13 cellular contexts compared by ENCODE assay signal in genomic region chr12:71642264-71642663, GRCh38. TPM values are rescaled to one million over a fixed set of nuclear protein-coding genes. Genes with fewer than 3 reads are reported as not detected.
DNase-seq lines count a peak whose midpoint lies in the region; ATAC-seq and TF ChIP-seq lines count a peak whose summit lies in the region.
"Had no signal": no experiment of that assay in that cellular context is flagged by ENCODE, and none has a peak within 500 bp of the region (broad histone marks: within the 10 kb centered on the region; RNA-seq: fewer than 3 reads in every experiment).

No MANE protein-coding gene starts in this region.

- H3K9me3 Mint-ChIP-seq in activated T-cell treated with anti-CD3 and anti-CD28 coated beads, Interleukin-2, amount 50 U/mL, for 72 hours = no peaks in the 10 kb centered on the region
- no peaks in the 10 kb centered on the region for H3K9me3 Mint-ChIP-seq in activated T-helper 1 cell treated with anti-CD3 and anti-CD28 coated beads, Interleukin-12 subunit alpha, Interleukin-12 subunit beta, Interleukin-2, Interleukin-4 antibody, amounts not matched to agents 30 ng/mL and 10 ng/mL and 1 ng/mL, durations not matched to agents 14 hours and 24 hours and 36 hours
- no peaks in the 10 kb centered on the region for H3K9me3 Mint-ChIP-seq in type B pancreatic cell

- intact Hi-C loops in activated T-helper 1 cell treated with anti-CD3 and anti-CD28 coated beads, Interleukin-12 subunit alpha, Interleukin-12 subunit beta, Interleukin-2, Interleukin-4 antibody, amounts not matched to agents 30 ng/mL and 10 ng/mL and 1 ng/mL, durations not matched to agents 14 hours and 24 hours and 36 hours (cut with micrococcal nuclease) = no loop called here

- TF ChIP-seq CTCF in type B pancreatic cell (conservative IDR thresholded peaks at IDR 0.05) = no peak

- no peaks in the 10 kb centered on the region for H3K27me3 Mint-ChIP-seq in activated T-cell treated with anti-CD3 and anti-CD28 coated beads, Interleukin-2, amount 50 U/mL, for 72 hours (ENCODE audit: low read depth)
- no peaks in the 10 kb centered on the region for H3K27me3 Mint-ChIP-seq in activated T-helper 1 cell treated with anti-CD3 and anti-CD28 coated beads, Interleukin-12 subunit alpha, Interleukin-12 subunit beta, Interleukin-2, Interleukin-4 antibody, amounts not matched to agents 30 ng/mL and 10 ng/mL and 1 ng/mL, durations not matched to agents 14 hours and 24 hours and 36 hours (ENCODE audit: insufficient read depth)
- no peaks in the 10 kb centered on the region for H3K27me3 Mint-ChIP-seq in type B pancreatic cell

- H3K4me3 Mint-ChIP-seq in activated T-cell treated with anti-CD3 and anti-CD28 coated beads, Interleukin-2, amount 50 U/mL, for 72 hours = peak overlapping the region in 1 of 2 donors; percentile 36
- H3K4me3 Mint-ChIP-seq in activated T-helper 1 cell treated with anti-CD3 and anti-CD28 coated beads, Interleukin-12 subunit alpha, Interleukin-12 subunit beta, Interleukin-2, Interleukin-4 antibody, amounts not matched to agents 30 ng/mL and 10 ng/mL and 1 ng/mL, durations not matched to agents 14 hours and 24 hours and 36 hours = no peak overlapping the region
- H3K4me3 Mint-ChIP-seq in type B pancreatic cell = peak overlapping the region; percentile 61

- DNase-seq in activated T-cell treated with anti-CD3 and anti-CD28 coated beads, Interleukin-2, amount 50 U/mL, for 72 hours = no peak
- DNase-seq in activated T-cell treated with anti-CD3 and anti-CD28 coated beads, Interleukin-2, amount 50 U/mL, for 1 hour = no peak
- no peak for DNase-seq in activated T-helper 1 cell treated with anti-CD3 and anti-CD28 coated beads, Interleukin-12 subunit alpha, Interleukin-12 subunit beta, Interleukin-2, Interleukin-4 antibody, amounts not matched to agents 30 ng/mL and 10 ng/mL and 1 ng/mL, durations not matched to agents 14 hours and 24 hours and 36 hours (ENCODE audit: low spot score)
- no peak for DNase-seq in type B pancreatic cell (ENCODE audit: extremely low spot score, unreplicated experiment)
- no peak for DNase-seq in DMS153 treated with DMSO at 0.1 percent for 48 hours (lab: John Stamatoyannopoulos, UW; ENCODE audit: unreplicated experiment)
- DNase-seq in effector CD4-positive, alpha-beta T cell = no peak
- DNase-seq: activated CD4-positive, alpha-beta T cell treated with anti-CD3 and anti-CD28 coated beads for 1 hour; activated naive CD4-positive, alpha-beta T cell; cerebellar nuclear complex; left cardiac atrium; stimulated activated CD4-positive, alpha-beta T cell treated with anti-CD3 and anti-CD28 coated beads, Interleukin-1b, Interleukin-23, amount 100 ng/mL, for 48 hours had no signal

- peak overlapping the region; percentile 89 for H3K27ac Mint-ChIP-seq in activated T-cell treated with anti-CD3 and anti-CD28 coated beads, Interleukin-2, amount 50 U/mL, for 72 hours
- peak overlapping the region; percentile 18 for H3K27ac Mint-ChIP-seq in activated T-helper 1 cell treated with anti-CD3 and anti-CD28 coated beads, Interleukin-12 subunit alpha, Interleukin-12 subunit beta, Interleukin-2, Interleukin-4 antibody, amounts not matched to agents 30 ng/mL and 10 ng/mL and 1 ng/mL, durations not matched to agents 14 hours and 24 hours and 36 hours
- peak overlapping the region; percentile 84 for H3K27ac Mint-ChIP-seq in type B pancreatic cell

- H3K4me1 Mint-ChIP-seq in activated T-cell treated with anti-CD3 and anti-CD28 coated beads, Interleukin-2, amount 50 U/mL, for 72 hours (ENCODE audit: low read depth) = peaks cover 52% of the 10 kb centered on the region
- H3K4me1 Mint-ChIP-seq in activated T-helper 1 cell treated with anti-CD3 and anti-CD28 coated beads, Interleukin-12 subunit alpha, Interleukin-12 subunit beta, Interleukin-2, Interleukin-4 antibody, amounts not matched to agents 30 ng/mL and 10 ng/mL and 1 ng/mL, durations not matched to agents 14 hours and 24 hours and 36 hours (ENCODE audit: low read depth) = peaks cover 44% of the 10 kb centered on the region
- H3K4me1 Mint-ChIP-seq in type B pancreatic cell (ENCODE audit: unreplicated experiment) = peaks cover 5% of the 10 kb centered on the region

- peak; percentile 77 to 83 for ATAC-seq in activated T-cell treated with anti-CD3 and anti-CD28 coated beads, Interleukin-2, amount 50 U/mL, for 72 hours (replicated peaks in 1 of 2)
- ATAC-seq in HG02981 (IDR thresholded peaks at IDR 0.05; ENCODE audit: unreplicated experiment) (peak; percentile 60), HG03571 (IDR thresholded peaks at IDR 0.05; ENCODE audit: unreplicated experiment) (no peak)
- ATAC-seq: left cardiac atrium had no signal

- H3K36me3 Mint-ChIP-seq in activated T-cell treated with anti-CD3 and anti-CD28 coated beads, Interleukin-2, amount 50 U/mL, for 72 hours (ENCODE audit: insufficient read depth in 2 of 2) = peaks cover 10 to 51% of the 10 kb centered on the region in 2 donors
- H3K36me3 Mint-ChIP-seq in activated T-helper 1 cell treated with anti-CD3 and anti-CD28 coated beads, Interleukin-12 subunit alpha, Interleukin-12 subunit beta, Interleukin-2, Interleukin-4 antibody, amounts not matched to agents 30 ng/mL and 10 ng/mL and 1 ng/mL, durations not matched to agents 14 hours and 24 hours and 36 hours (ENCODE audit: low read depth) = peaks cover 61% of the 10 kb centered on the region
- peaks cover 26% of the 10 kb centered on the region for H3K36me3 Mint-ChIP-seq in type B pancreatic cell

RNA-seq across cellular contexts. Expression of gene ZFC3H1, which starts 21.4 kb away (rescaled TPM):
- 10 to 100 TPM; 87.7 to 98.7 TPM for total RNA-seq in activated T-cell treated with anti-CD3 and anti-CD28 coated beads, Interleukin-2, amount 50 U/mL, for 72 hours
- total RNA-seq in activated T-helper 1 cell treated with anti-CD3 and anti-CD28 coated beads, Interleukin-12 subunit alpha, Interleukin-12 subunit beta, Interleukin-2, Interleukin-4 antibody, amounts not matched to agents 30 ng/mL and 10 ng/mL and 1 ng/mL, durations not matched to agents 14 hours and 24 hours and 36 hours = 57.7 and 58.6 TPM in 2 replicates
- total RNA-seq in type B pancreatic cell (ENCODE audit: low replicate concordance) = 35.8 and 38.2 TPM in 2 replicates

RNA-seq across cellular contexts. Expression of gene THAP2, which starts 21.8 kb away (rescaled TPM):
- 10 to 100 TPM; 13.8 to 15.1 TPM for total RNA-seq in activated T-cell treated with anti-CD3 and anti-CD28 coated beads, Interleukin-2, amount 50 U/mL, for 72 hours
- 5.7 and 5.9 TPM in 2 replicates for total RNA-seq in activated T-helper 1 cell treated with anti-CD3 and anti-CD28 coated beads, Interleukin-12 subunit alpha, Interleukin-12 subunit beta, Interleukin-2, Interleukin-4 antibody, amounts not matched to agents 30 ng/mL and 10 ng/mL and 1 ng/mL, durations not matched to agents 14 hours and 24 hours and 36 hours
- 4.9 and 8.9 TPM in 2 replicates for total RNA-seq in type B pancreatic cell (ENCODE audit: low replicate concordance)

RNA-seq across cellular contexts. Expression of gene TMEM19, which starts 43.6 kb away (rescaled TPM):
- 10 to 100 TPM; 15.0 to 18.5 TPM for total RNA-seq in activated T-cell treated with anti-CD3 and anti-CD28 coated beads, Interleukin-2, amount 50 U/mL, for 72 hours
- 10.6 and 11.3 TPM in 2 replicates for total RNA-seq in activated T-helper 1 cell treated with anti-CD3 and anti-CD28 coated beads, Interleukin-12 subunit alpha, Interleukin-12 subunit beta, Interleukin-2, Interleukin-4 antibody, amounts not matched to agents 30 ng/mL and 10 ng/mL and 1 ng/mL, durations not matched to agents 14 hours and 24 hours and 36 hours
- total RNA-seq in type B pancreatic cell (ENCODE audit: low replicate concordance) = 11.4 and 15.3 TPM in 2 replicates

Comparison
In these comparisons a context has a peak if more than half of its experiments do, and no peak if none do; other contexts are left out.
1. H3K27ac Mint-ChIP-seq: peak in every context shown above with its lines; median percentile 89 in activated T-cell treated with anti-CD3 and anti-CD28 coated beads, Interleukin-2, amount 50 U/mL, for 72 hours; 84 in type B pancreatic cell; 18 in activated T-helper 1 cell treated with anti-CD3 and anti-CD28 coated beads, Interleukin-12 subunit alpha, Interleukin-12 subunit beta, Interleukin-2, Interleukin-4 antibody, amounts not matched to agents 30 ng/mL and 10 ng/mL and 1 ng/mL, durations not matched to agents 14 hours and 24 hours and 36 hours.